In the genomic region with DNA sequence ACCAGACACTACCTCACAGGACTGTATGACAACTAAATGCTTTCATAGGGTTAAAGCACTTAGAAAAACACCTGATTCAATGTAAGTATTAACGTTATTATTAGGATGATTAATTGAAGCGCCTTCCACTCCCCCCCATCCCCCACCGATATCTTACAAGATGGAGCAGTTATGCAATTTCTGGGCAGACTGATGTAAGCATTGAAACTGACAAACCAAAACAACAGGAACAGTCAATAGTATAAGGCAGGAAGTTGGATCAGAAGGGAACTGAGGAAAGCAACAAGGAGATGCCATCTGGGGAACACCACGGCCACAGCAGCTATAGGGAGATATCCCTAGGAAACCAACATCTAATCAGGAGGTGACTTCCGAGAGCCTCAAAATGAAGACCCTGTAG, we compare ENCODE assay signal across 12 cellular contexts. TPM values are rescaled to one million over a fixed set of nuclear protein-coding genes. Genes with fewer than 3 reads are reported as not detected.
DNase-seq lines count a peak whose midpoint lies in the region; ATAC-seq and TF ChIP-seq lines count a peak whose summit lies in the region.
"Had no signal": no experiment of that assay in that cellular context is flagged by ENCODE, and none has a peak within 500 bp of the region (broad histone marks: within the 10 kb centered on the region; RNA-seq: fewer than 3 reads in every experiment).

No MANE protein-coding gene starts in this region.

- ATAC-seq in heart left ventricle = peak in 3 of 4 donors; percentile 39 to 55 (median 41)
- peak in 1 of 2 donors; percentile 32 for ATAC-seq in upper lobe of left lung (ENCODE audit: low FRiP score in 2 of 2)
- ATAC-seq in GM21423 (IDR thresholded peaks at IDR 0.05; ENCODE audit: unreplicated experiment) = no peak
- ATAC-seq: body of pancreas had no signal

- in situ Hi-C loops in GM13977 (cut with MboI; ENCODE audit: low pct_unique_long_range_greater_than_20kb, low sequenced_read_pairs, unreplicated experiment) = no loop called here

- TF ChIP-seq CTCF in heart left ventricle (IDR thresholded peaks at IDR 0.05) = no peak
- no peak for TF ChIP-seq CTCF in left ventricle myocardium inferior (IDR thresholded peaks at IDR 0.05; ENCODE audit: borderline replicate concordance)
- no peak for TF ChIP-seq CTCF in Peyer's patch (IDR thresholded peaks at IDR 0.05)
- no peak for TF ChIP-seq CTCF in upper lobe of left lung (IDR thresholded peaks at IDR 0.05)
- no peak for TF ChIP-seq CTCF in GM13977 (IDR thresholded peaks at IDR 0.05; ENCODE audit: extremely low read depth, insufficient read depth, missing control alignments)

- H3K4me1 ChIP-seq in heart left ventricle (peaks cover 0 to 58% (median 0%) of the 10 kb centered on the region in 12 donors), left ventricle myocardium inferior (no peaks in the 10 kb centered on the region), Peyer's patch (peaks cover 0 to 29% (median 0%) of the 10 kb centered on the region in 4 donors), upper lobe of left lung (peaks cover 0 to 13% (median 1%) of the 10 kb centered on the region in 4 donors)
- peaks cover 38% of the 10 kb centered on the region for H3K4me1 ChIP-seq in effector memory CD4-positive, alpha-beta T cell (ENCODE audit: control insufficient read depth, insufficient read depth, low read length, poor library complexity, severe bottlenecking)
- H3K4me1 ChIP-seq: BE2C, body of pancreas, esophagus muscularis mucosa had no signal

- no peaks in the 10 kb centered on the region for H3K36me3 ChIP-seq in heart left ventricle
- H3K36me3 ChIP-seq in left ventricle myocardium inferior = no peaks in the 10 kb centered on the region
- no peaks in the 10 kb centered on the region for H3K36me3 ChIP-seq in Peyer's patch
- peaks cover 5% of the 10 kb centered on the region for H3K36me3 ChIP-seq in effector memory CD4-positive, alpha-beta T cell (ENCODE audit: control insufficient read depth, insufficient read depth, low read length)
- H3K36me3 ChIP-seq in upper lobe of left lung = no peaks in the 10 kb centered on the region
- H3K36me3 ChIP-seq: BE2C, esophagus muscularis mucosa had no signal

- H3K4me3 ChIP-seq in heart left ventricle (peak overlapping the region in 1 of 12 donors; percentile 60), left ventricle myocardium inferior (no peak overlapping the region), Peyer's patch (peak overlapping the region in 3 of 4 donors; percentile 20 to 40 (median 25)), upper lobe of left lung (peak overlapping the region in 2 of 4 donors; percentile 18 to 46)
- peak overlapping the region; percentile 81 for H3K4me3 ChIP-seq in effector memory CD4-positive, alpha-beta T cell (ENCODE audit: insufficient read depth, low read depth, low read length, poor library complexity, severe bottlenecking)
- H3K4me3 ChIP-seq: body of pancreas had no signal

- no peaks in the 10 kb centered on the region for H3K9me3 ChIP-seq in heart left ventricle
- no peaks in the 10 kb centered on the region for H3K9me3 ChIP-seq in left ventricle myocardium inferior (replicated peaks)
- H3K9me3 ChIP-seq in Peyer's patch = no peaks in the 10 kb centered on the region
- H3K9me3 ChIP-seq in effector memory CD4-positive, alpha-beta T cell (ENCODE audit: control insufficient read depth, low read length) = no peaks in the 10 kb centered on the region
- H3K9me3 ChIP-seq in upper lobe of left lung = no peaks in the 10 kb centered on the region
- H3K9me3 ChIP-seq: BE2C, body of pancreas, esophagus muscularis mucosa had no signal

- DNase-seq in heart left ventricle (no peak), left ventricle myocardium inferior (no peak), Peyer's patch (no peak), upper lobe of left lung (no peak), GM13977 (ENCODE audit: low spot score) (no peak), NCI-H146 (lab: John Stamatoyannopoulos, UW) (no peak)
- DNase-seq in effector memory CD4-positive, alpha-beta T cell = no peak
- DNase-seq: BE2C, NCI-H1930 had no signal

- H3K27me3 ChIP-seq in heart left ventricle (peaks cover 0 to 2% (median 0%) of the 10 kb centered on the region in 9 donors), left ventricle myocardium inferior (ENCODE audit: low read depth) (peaks cover 14% of the 10 kb centered on the region), Peyer's patch (no peaks in the 10 kb centered on the region), upper lobe of left lung (no peaks in the 10 kb centered on the region)
- no peaks in the 10 kb centered on the region for H3K27me3 ChIP-seq in effector memory CD4-positive, alpha-beta T cell (replicated peaks; ENCODE audit: control insufficient read depth, insufficient read depth, low read length, poor library complexity, severe bottlenecking)
- H3K27me3 ChIP-seq: BE2C, body of pancreas had no signal

- peak in 1 of 4 donors; percentile 38 for TF ChIP-seq EP300 in upper lobe of left lung (IDR thresholded peaks at IDR 0.05)

- H3K27ac ChIP-seq in heart left ventricle = peak overlapping the region in 2 of 12 donors; percentile 36 to 91
- H3K27ac ChIP-seq in left ventricle myocardium inferior (replicated peaks) = no peak overlapping the region
- peak overlapping the region; percentile 11 to 86 (median 54) for H3K27ac ChIP-seq in Peyer's patch
- peak overlapping the region; percentile 77 for H3K27ac ChIP-seq in effector memory CD4-positive, alpha-beta T cell (ENCODE audit: insufficient read depth, low read length, poor library complexity, severe bottlenecking)
- peak overlapping the region; percentile 79 to 85 (median 82) for H3K27ac ChIP-seq in upper lobe of left lung

- intact Hi-C loops in heart left ventricle (cut with DNase I) (no loop called here), left ventricle myocardium inferior (cut with micrococcal nuclease) (no loop called here)

- WGBS in heart left ventricle, 4 donors = 74 to 86% (median 77%) methylated on average over 5 of the region's 5 CpGs
- WGBS in upper lobe of left lung, 2 donors = 52 to 61% methylated on average over 5 of the region's 5 CpGs

- TF ChIP-seq POLR2A in heart left ventricle (IDR thresholded peaks at IDR 0.05) (no peak), Peyer's patch (IDR thresholded peaks at IDR 0.05) (no peak), upper lobe of left lung (IDR thresholded peaks at IDR 0.05) (peak in 1 of 4 donors; percentile 40)

RNA-seq across cellular contexts. Expression of a gene that starts 3.8 kb away (rescaled TPM):
- 100 to 1,000 TPM in 1 of 9 donors, 10 to 100 TPM in 5, 1 to 10 TPM in 3; 5.6 to 230 (median 11.8) TPM for total RNA-seq in heart left ventricle
- polyA plus RNA-seq in heart left ventricle = 1 to 10 TPM; 1.9 to 8.7 TPM
- total RNA-seq in left ventricle myocardium inferior = 14.1 TPM
- 100 to 1,000 TPM in 1 of 4 donors, 10 to 100 TPM in 3; 11.1 to 167 (median 19.2) TPM for total RNA-seq in Peyer's patch
- total RNA-seq in upper lobe of left lung = 100 to 1,000 TPM in 4 of 6 donors, 10 to 100 TPM in 2; 72.3 to 331 (median 129) TPM

RNA-seq across cellular contexts. Expression of a gene that starts 33.6 kb away (rescaled TPM):
- total RNA-seq in heart left ventricle (under 1 TPM in 2 of 9 donors, not detected in 7; 0.14 to 0.48 TPM), left ventricle myocardium inferior (not detected), Peyer's patch (under 1 TPM in 1 of 4 donors, not detected in 3; 0.40 TPM), upper lobe of left lung (1 to 10 TPM in 2 of 6 donors, under 1 TPM in 3, not detected in 1; 0.33 to 3.1 (median 0.66) TPM)
- not detected for polyA plus RNA-seq in heart left ventricle
- total RNA-seq: body of pancreas had no signal
